27 cellular contexts compared by ENCODE assay signal in the genomic region with DNA sequence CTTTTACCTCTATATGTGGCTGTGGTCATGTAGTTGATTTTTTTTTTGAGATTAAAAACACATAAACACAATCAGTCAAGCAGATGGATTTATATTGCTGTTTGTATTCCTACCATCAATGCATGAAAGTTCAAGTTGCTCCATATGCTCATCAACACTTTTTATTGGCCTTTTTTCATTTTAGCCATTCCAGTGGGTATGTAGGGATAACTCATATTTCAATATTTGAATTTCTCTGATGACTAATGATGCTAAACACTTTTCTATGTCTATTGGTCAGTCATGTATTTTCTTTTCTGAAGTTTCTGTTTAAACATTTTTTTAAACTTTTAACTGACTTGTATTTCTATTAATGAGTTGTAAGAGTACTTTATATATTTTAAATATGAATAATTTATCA.
"Had no signal": no experiment of that assay in that cellular context is flagged by ENCODE, and none has a peak within 500 bp of the region (broad histone marks: within the 10 kb centered on the region; RNA-seq: fewer than 3 reads in every experiment).

No MANE protein-coding gene starts in this region.

- H3K27me3 ChIP-seq: stomach, suprapubic skin, testis, thyroid gland, tibial artery, tibial nerve, transverse colon, upper lobe of left lung, upper lobe of right lung, uterus, vagina had no signal

- FAIRE-seq: urothelium cell line had no signal

- DNase-seq: stimulated activated CD4-positive, alpha-beta T cell treated with anti-CD3 and anti-CD28 coated beads, Interleukin-2, amount 100 ng/mL, for 48 hours; stimulated activated CD4-positive, alpha-beta T cell treated with anti-CD3 and anti-CD28 coated beads, Interleukin-4, amount 100 ng/mL, for 1 hour; stimulated activated CD4-positive, alpha-beta T cell treated with anti-CD3 and anti-CD28 coated beads, Interleukin-4, amount 100 ng/mL, for 24 hours; stimulated activated CD4-positive, alpha-beta T cell treated with anti-CD3 and anti-CD28 coated beads, Interleukin-4, amount 100 ng/mL, for 4 hours; stimulated activated CD8-positive, alpha-beta memory T cell treated with anti-CD3 and anti-CD28 coated beads, Interleukin-4, amount 100 ng/mL, for 48 hours; stimulated activated naive B cell treated with anti-CD40 and anti-IgM and Interleukin-4, amounts not matched to agents 10 μg/mL and 1 μg/mL and 100 μg/mL, for 72 hours; stimulated activated naive CD4-positive, alpha-beta T cell; stimulated activated naive CD4-positive, alpha-beta T cell treated with Interleukin-2 at 50 U/mL for 16 hours; stimulated activated naive CD8-positive, alpha-beta T cell treated with anti-CD3 and anti-CD28 coated beads, Interleukin-15, amount 100 ng/mL, for 72 hours; stimulated activated naive CD8-positive, alpha-beta T cell treated with anti-CD3 and anti-CD28 coated beads, Interleukin-15, Interleukin-2, amounts not matched to agents 100 U/mL and 50 U/mL, for 24 hours; stomach; substantia nigra; testis; thyroid gland; tibial artery; transverse colon; trophoblast cell; upper lobe of left lung; upper lobe of right lung; uterus had no signal

- H3K4me3 ChIP-seq: stomach, suprapubic skin, testis, thoracic aorta, thyroid gland, tibial artery, tibial nerve, transverse colon, upper lobe of left lung, upper lobe of right lung, uterus, vagina had no signal

- H3K36me3 ChIP-seq: stomach, suprapubic skin, thoracic aorta, thyroid gland, tibial artery, tibial nerve, transverse colon, upper lobe of left lung, upper lobe of right lung, uterus, vagina had no signal

- H3K4me1 ChIP-seq: stomach, suprapubic skin, testis, thyroid gland, tibial artery, tibial nerve, transverse colon, upper lobe of left lung, upper lobe of right lung, uterus, vagina had no signal

- H3K27ac ChIP-seq: stomach, suprapubic skin, testis, thoracic aorta, thyroid gland, tibial artery, tibial nerve, transverse colon, upper lobe of left lung, upper lobe of right lung, uterus, vagina had no signal

- ATAC-seq: stimulated activated effector memory CD8-positive, alpha-beta T cell treated with anti-CD3 and anti-CD28 coated beads, Interleukin-12 subunit alpha, Interleukin-12 subunit beta, amount 100 ng/mL, for 72 hours; stimulated activated memory B cell treated with anti-CD40 and anti-IgM and Interleukin-4, amounts not matched to agents 10 μg/mL and 1 μg/mL and 100 μg/mL, for 72 hours; stimulated activated naive B cell treated with anti-CD40 and anti-IgM and Interleukin-4, amounts not matched to agents 10 μg/mL and 1 μg/mL and 100 μg/mL, for 72 hours; stimulated activated naive CD8-positive, alpha-beta T cell treated with anti-CD3 and anti-CD28 coated beads, Interleukin-15, amount 100 ng/mL, for 72 hours; stimulated activated naive CD8-positive, alpha-beta T cell treated with anti-CD3 and anti-CD28 coated beads, Interleukin-15, Interleukin-2, amounts not matched to agents 100 U/mL and 50 U/mL, for 24 hours; upper lobe of right lung had no signal

- H3K9me3 ChIP-seq: stomach, suprapubic skin, testis, thoracic aorta, thyroid gland, tibial artery, transverse colon, upper lobe of left lung, upper lobe of right lung, uterus, vagina had no signal
